22 cellular contexts compared by ENCODE assay signal in the genomic region with DNA sequence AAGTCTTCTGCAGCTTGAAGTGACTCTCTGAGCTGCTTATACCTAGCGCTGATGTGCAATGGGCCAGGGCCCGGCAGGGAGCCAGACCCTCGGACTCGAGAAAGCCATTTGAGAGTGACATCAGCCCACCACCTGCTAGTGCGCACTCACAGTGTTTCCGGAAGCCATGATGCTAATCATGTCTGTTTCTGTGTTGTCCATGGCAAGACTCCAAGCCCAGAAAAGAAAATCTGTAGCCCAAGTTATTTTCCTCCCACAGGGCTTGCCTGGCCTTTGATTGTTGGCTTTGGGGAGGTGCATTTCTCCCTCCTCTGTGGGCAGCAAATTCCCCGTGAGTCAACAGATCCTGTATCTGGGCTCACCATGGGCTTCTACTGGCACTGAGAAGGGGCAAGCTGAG. TPM values are rescaled to one million over a fixed set of nuclear protein-coding genes. Genes with fewer than 3 reads are reported as not detected.
DNase-seq lines count a peak whose midpoint lies in the region; ATAC-seq, FAIRE-seq and TF ChIP-seq lines count a peak whose summit lies in the region.
"Had no signal": no experiment of that assay in that cellular context is flagged by ENCODE, and none has a peak within 500 bp of the region (broad histone marks: within the 10 kb centered on the region; RNA-seq: fewer than 3 reads in every experiment).

No MANE protein-coding gene starts in this region.

- no peak for ATAC-seq in lower lobe of right lung
- ATAC-seq: natural killer cell had no signal

- H3K4me3 Mint-ChIP-seq in HFFc6: no peak overlapping the region
- H3K4me3 Mint-ChIP-seq: activated CD4-positive, alpha-beta T cell treated with anti-CD3 and anti-CD28 coated beads, Interleukin-2, amount 10 ng/mL, durations not matched to agents 7 days and 5 days; activated naive CD4-positive, alpha-beta T cell treated with anti-CD3 and anti-CD28 coated beads, Interleukin-2, amount 50 U/mL, for 24 hours; natural killer cell had no signal

- CTCF ChIA-PET in endothelial cell of umbilical vein (lab: Charles Lee): interaction anchor here (2.4 kb wide), 1 partner anchor 33 kb away, joined by 11 read pairs; no protein-coding TSS in a partner anchor

- TF ChIP-seq POLR2A in endothelial cell of umbilical vein (IDR thresholded peaks at IDR 0.05; ENCODE audit: low read depth, low read length): no peak

- POLR2A ChIA-PET in endothelial cell of umbilical vein (lab: Charles Lee): no interaction called here

- no peak overlapping the region for H3K27ac Mint-ChIP-seq in HFFc6
- H3K27ac Mint-ChIP-seq: activated CD4-positive, alpha-beta T cell treated with anti-CD3 and anti-CD28 coated beads, Interleukin-2, amount 10 ng/mL, durations not matched to agents 7 days and 5 days; activated naive CD4-positive, alpha-beta T cell treated with anti-CD3 and anti-CD28 coated beads, Interleukin-2, amount 50 U/mL, for 24 hours; natural killer cell had no signal

- no peak for FAIRE-seq in endothelial cell of umbilical vein (lab: Jason Lieb, UNC)

- BruUV-seq in endothelial cell of umbilical vein (replicated peaks; lab: Mats Ljungman, UMichigan): no TSS peak

- H2AFZ ChIP-seq in endothelial cell of umbilical vein (ENCODE audit: low read depth, low read length): no peak overlapping the region

- H3K27me3 ChIP-seq in endothelial cell of umbilical vein (ENCODE audit: control insufficient read depth in 2 of 2, insufficient read depth in 2 of 2, low read length in 2 of 2) (no peaks in the 10 kb centered on the region), lower lobe of right lung (ENCODE audit: low read depth) (no peaks in the 10 kb centered on the region)
- H3K27me3 ChIP-seq: stomach had no signal

- TF ChIP-seq CTCF in endothelial cell of umbilical vein (IDR thresholded peaks at IDR 0.05; ENCODE audit: extremely low read depth in 1 of 2, insufficient read depth in 1 of 2, low read depth in 1 of 2, low read length in 2 of 2) (no peak), lower lobe of right lung (IDR thresholded peaks at IDR 0.05) (no peak), HFFc6 (IDR thresholded peaks at IDR 0.05) (no peak)

- H3K4me1 ChIP-seq in endothelial cell of umbilical vein (ENCODE audit: control insufficient read depth, extremely low read depth, insufficient read depth, low read length) (peaks cover 10% of the 10 kb centered on the region), lower lobe of right lung (peaks cover 5% of the 10 kb centered on the region)
- H3K4me1 ChIP-seq: Caco-2 had no signal

- no peak overlapping the region for H3K9ac ChIP-seq in endothelial cell of umbilical vein (replicated peaks; ENCODE audit: extremely low read depth, insufficient read depth, low read length)

- H3K4me3 ChIP-seq in endothelial cell of umbilical vein (replicated peaks in 1 of 3; ENCODE audit: insufficient read depth in 1 of 3, low read depth in 1 of 3, low read length in 3 of 3) (no peak overlapping the region), lower lobe of right lung (no peak overlapping the region)
- H3K4me3 ChIP-seq: lung, stomach had no signal

- no peaks in the 10 kb centered on the region for H3K9me3 Mint-ChIP-seq in HFFc6
- H3K9me3 Mint-ChIP-seq: activated CD4-positive, alpha-beta T cell treated with anti-CD3 and anti-CD28 coated beads, Interleukin-2, amount 10 ng/mL, durations not matched to agents 7 days and 5 days; activated naive CD4-positive, alpha-beta T cell treated with anti-CD3 and anti-CD28 coated beads, Interleukin-2, amount 50 U/mL, for 24 hours; natural killer cell had no signal

- no peaks in the 10 kb centered on the region for H4K20me1 ChIP-seq in endothelial cell of umbilical vein (replicated peaks; ENCODE audit: control insufficient read depth, extremely low read depth, insufficient read depth, low read length)

- peak; percentile 89 for DNase-seq in Daoy (ENCODE audit: low read depth)
- peak; percentile 85 to 93 for DNase-seq in SHP77 (lab: John Stamatoyannopoulos, UW)
- peak; percentile 72 for DNase-seq in endothelial cell of umbilical vein (ENCODE audit: low read depth, low spot score)
- peak; percentile 82 for DNase-seq in non-pigmented ciliary epithelial cell (ENCODE audit: low read depth)
- no peak for DNase-seq in lower lobe of right lung
- DNase-seq in stimulated activated naive CD4-positive, alpha-beta T cell (lab: John Stamatoyannopoulos, UW): no peak
- no peak for DNase-seq in cerebellum (ENCODE audit: low spot score)
- DNase-seq in HFFc6: no peak
- DNase-seq: activated CD4-positive, alpha-beta T cell treated with anti-CD3 and anti-CD28 coated beads, Interleukin-2, amount 10 ng/mL, durations not matched to agents 7 days and 5 days; activated T-cell treated with anti-CD3 and anti-CD28 coated beads for 4 hours; Caco-2; caudate nucleus; foreskin melanocyte; GF-D8; KBM-7; natural killer cell; NCI-H345; stomach; T-helper 2 cell had no signal

- no peaks in the 10 kb centered on the region for H3K79me2 ChIP-seq in endothelial cell of umbilical vein (ENCODE audit: control insufficient read depth, insufficient read depth, low read length)

- intact Hi-C loops in endothelial cell of umbilical vein (cut with micrococcal nuclease): loop anchor here (1.0 kb wide), 2 partner anchors 22 to 24 kb away; no protein-coding TSS in a partner anchor
- intact Hi-C loops in lower lobe of right lung (cut with DNase I): no loop called here

- no peaks in the 10 kb centered on the region for H3K36me3 Mint-ChIP-seq in HFFc6 (ENCODE audit: low read depth)

- peaks cover 2% of the 10 kb centered on the region for H3K27me3 Mint-ChIP-seq in HFFc6 (ENCODE audit: insufficient read depth)
- H3K27me3 Mint-ChIP-seq: activated CD4-positive, alpha-beta T cell treated with anti-CD3 and anti-CD28 coated beads, Interleukin-2, amount 10 ng/mL, durations not matched to agents 7 days and 5 days; activated naive CD4-positive, alpha-beta T cell treated with anti-CD3 and anti-CD28 coated beads, Interleukin-2, amount 50 U/mL, for 24 hours had no signal

- H3K27ac ChIP-seq in endothelial cell of umbilical vein (ENCODE audit: insufficient read depth, low read depth, low read length) (peak overlapping the region; percentile 0), lower lobe of right lung (no peak overlapping the region)
- H3K27ac ChIP-seq: HL-60, stomach had no signal

- dilution Hi-C loops in endothelial cell of umbilical vein (cut with MboI; ENCODE audit: extremely low pct_ligation_motif_present, low sequenced_read_pairs): no loop called here

- H3K4me2 ChIP-seq in endothelial cell of umbilical vein (ENCODE audit: insufficient read depth, low read length): no peak overlapping the region

- H3K9me3 ChIP-seq in endothelial cell of umbilical vein (replicated peaks; ENCODE audit: control insufficient read depth, insufficient read depth, low read length) (no peaks in the 10 kb centered on the region), lower lobe of right lung (no peaks in the 10 kb centered on the region)
- H3K9me3 ChIP-seq: Caco-2, stomach had no signal

- no peaks in the 10 kb centered on the region for H3K4me1 Mint-ChIP-seq in HFFc6 (ENCODE audit: low read depth)
- H3K4me1 Mint-ChIP-seq: activated CD4-positive, alpha-beta T cell treated with anti-CD3 and anti-CD28 coated beads, Interleukin-2, amount 10 ng/mL, durations not matched to agents 7 days and 5 days; activated naive CD4-positive, alpha-beta T cell treated with anti-CD3 and anti-CD28 coated beads, Interleukin-2, amount 50 U/mL, for 24 hours; natural killer cell had no signal

- no peaks in the 10 kb centered on the region for H3K36me3 ChIP-seq in endothelial cell of umbilical vein (ENCODE audit: control insufficient read depth in 2 of 2, extremely low read depth in 1 of 2, insufficient read depth in 2 of 2, low read length in 2 of 2)
- H3K36me3 ChIP-seq in lower lobe of right lung: no peaks in the 10 kb centered on the region
- H3K36me3 ChIP-seq: stomach had no signal

- no peaks in the 10 kb centered on the region for H3K9me1 ChIP-seq in endothelial cell of umbilical vein (replicated peaks; ENCODE audit: control insufficient read depth, extremely low read depth, insufficient read depth, low read length)

TF ChIP-seq in endothelial cell of umbilical vein, 7 proteins besides CTCF, POLR2A, EP300 and RAD21:
- TF ChIP-seq EZH2 (IDR thresholded peaks at IDR 0.05; ENCODE audit: borderline replicate concordance, low read depth, low read length, severe bottlenecking): no peak
- no peak for TF ChIP-seq FOS (IDR thresholded peaks at IDR 0.05; ENCODE audit: borderline replicate concordance, insufficient read depth, low read length)
- TF ChIP-seq GATA2 (IDR thresholded peaks at IDR 0.05; ENCODE audit: insufficient read depth, insufficient read length, low read depth, low read length): no peak
- no peak for TF ChIP-seq MYC (IDR thresholded peaks at IDR 0.05; ENCODE audit: low read depth, low read length)
- no peak for TF ChIP-seq JUN (IDR thresholded peaks at IDR 0.05; ENCODE audit: borderline replicate concordance, insufficient read depth, insufficient read length, low read depth)
- TF ChIP-seq POLR2AphosphoS5 (IDR thresholded peaks at IDR 0.05; ENCODE audit: insufficient read depth, low read depth, low read length): no peak
- TF ChIP-seq, protein P1, sequence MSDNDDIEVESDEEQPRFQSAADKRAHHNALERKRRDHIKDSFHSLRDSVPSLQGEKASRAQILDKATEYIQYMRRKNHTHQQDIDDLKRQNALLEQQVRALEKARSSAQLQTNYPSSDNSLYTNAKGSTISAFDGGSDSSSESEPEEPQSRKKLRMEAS (IDR thresholded peaks at IDR 0.05; ENCODE audit: insufficient read depth, insufficient read length): no peak

RNA-seq across cellular contexts. Expression of a gene that starts 1.8 kb away (rescaled TPM):
- total RNA-seq in Daoy (2014; rRNA removed; shearing (Covaris generic)): 0.80 and 1.9 TPM in 2 replicates
- total RNA-seq in endothelial cell of umbilical vein: 11.6 and 13.6 TPM in 2 replicates
- polyA plus RNA-seq in endothelial cell of umbilical vein: 11.5 and 14.3 TPM in 2 replicates
- 2.1 and 2.5 TPM in 2 replicates for polyA plus RNA-seq in endothelial cell of umbilical vein (2011; cell fraction: cytosol; rRNA removed)
- 86.8 and 118 TPM in 2 replicates for polyA plus RNA-seq in endothelial cell of umbilical vein (2011; cell fraction: nucleus; rRNA removed)
- polyA plus RNA-seq in endothelial cell of umbilical vein (2012): 1.4 and 2.0 TPM in 2 replicates
- 28.7 and 31.1 TPM in 2 replicates for polyA minus RNA-seq in endothelial cell of umbilical vein
- polyA minus RNA-seq in endothelial cell of umbilical vein (2011; cell fraction: cytosol; rRNA and poly(A)+ RNA removed): not detected
- 30.6 and 36.2 TPM in 2 replicates for polyA minus RNA-seq in endothelial cell of umbilical vein (2011; cell fraction: nucleus; rRNA and poly(A)+ RNA removed)
- 13.4 TPM for total RNA-seq in lower lobe of right lung
- total RNA-seq in cerebellum: 18.4 TPM
- total RNA-seq in HFFc6 (2021; fragmentation: NEBNext Ultra II Directional; extraction: Animal tissue kit (Norgen Biotek cat#: 25700)): 1 to 10 TPM in 5 of 6 experiments, under 1 TPM in 1; 0.60 to 2.5 (median 1.3) TPM

Comparison
In these comparisons a context has a peak if more than half of its experiments do, and no peak if none do; other contexts are left out.
1. DNase-seq: peak in Daoy (single experiment), SHP77 (2 of 2), endothelial cell of umbilical vein (single experiment) and non-pigmented ciliary epithelial cell (single experiment); none in lower lobe of right lung (single experiment), stimulated activated naive CD4-positive, alpha-beta T cell (0 of 6), cerebellum (single experiment) and HFFc6 (single experiment).